Comparison of ENCODE assay signal across 10 cellular contexts in the genomic region with DNA sequence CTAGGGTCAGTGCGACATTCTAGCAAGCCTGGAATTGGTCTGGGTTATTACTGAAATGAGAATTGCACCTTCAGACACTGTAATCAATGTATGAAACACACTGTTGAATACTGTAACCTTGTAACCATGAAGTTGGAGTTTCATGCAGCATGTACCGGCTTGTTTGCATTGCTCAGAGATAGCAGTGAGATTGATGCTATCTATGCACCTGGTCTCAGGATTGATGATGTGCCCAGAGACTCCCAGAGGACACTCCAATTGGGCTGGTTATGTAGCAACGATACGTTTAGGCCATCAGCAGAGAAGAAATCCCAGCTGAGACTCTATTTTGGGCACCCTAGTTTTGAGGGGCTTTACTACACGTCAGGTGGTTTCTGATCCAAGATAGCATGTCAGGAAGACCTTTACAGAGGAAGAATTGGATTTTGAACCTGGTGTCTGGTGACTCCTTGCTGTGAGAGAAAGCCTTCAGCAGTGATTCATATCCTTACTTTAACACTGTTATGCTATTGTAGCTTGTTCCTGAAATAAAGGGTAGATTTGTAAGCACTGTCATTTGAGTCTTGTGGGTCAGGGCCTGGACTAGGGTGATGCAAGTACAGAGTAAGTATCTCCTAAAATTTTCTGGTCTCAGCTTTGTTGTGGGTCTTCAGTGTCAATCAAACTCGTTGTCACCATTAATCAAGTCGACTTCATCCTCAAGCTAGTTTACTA.
DNase-seq lines count a peak whose midpoint lies in the region; ATAC-seq and TF ChIP-seq lines count a peak whose summit lies in the region.
"Had no signal": no experiment of that assay in that cellular context is flagged by ENCODE, and none has a peak within 500 bp of the region (broad histone marks: within the 10 kb centered on the region; RNA-seq: fewer than 3 reads in every experiment).

No MANE protein-coding gene starts in this region.

- no peaks in the 10 kb centered on the region for H3K36me3 Mint-ChIP-seq in GM23338 (ENCODE audit: low read depth)

- H3K27ac Mint-ChIP-seq in GM23338: peak overlapping the region; percentile 65; the same call in 1 of the 2 replicates
- H3K27ac Mint-ChIP-seq: T-helper 17 cell had no signal

- peaks cover 31% of the 10 kb centered on the region for H3K4me1 Mint-ChIP-seq in GM23338

- H3K9me3 ChIP-seq in stomach (no peaks in the 10 kb centered on the region), upper lobe of left lung (no peaks in the 10 kb centered on the region)

- H3K4me3 Mint-ChIP-seq in GM23338: no peak overlapping the region
- H3K4me3 Mint-ChIP-seq: T-helper 17 cell had no signal

- no peak for TF ChIP-seq POLR2A in stomach (IDR thresholded peaks at IDR 0.05)
- TF ChIP-seq POLR2A in upper lobe of left lung (IDR thresholded peaks at IDR 0.05): no peak

- 65 to 79% (median 73%) methylated on average over 7 of the region's 7 CpGs for WGBS in stomach, 5 donors
- WGBS in upper lobe of left lung, 2 donors: 82 to 84% methylated on average over 5 to 7 of the region's 7 CpGs

- no peak overlapping the region; the same call in 1 of the 2 replicates for H3K4me2 ChIP-seq in GM23338

- H3K27me3 Mint-ChIP-seq in GM23338 (ENCODE audit: insufficient read depth, low read depth, poor library complexity): peaks cover 3% of the 10 kb centered on the region
- H3K27me3 Mint-ChIP-seq: T-helper 17 cell had no signal

- intact Hi-C loops in stomach (cut with DNase I; ENCODE audit: low total_unique reads): no loop called here

- H3F3A ChIP-seq in GM23338 (replicated peaks; ENCODE audit: low read depth): no peaks in the 10 kb centered on the region

- H3K27ac ChIP-seq in 22Rv1 (0 out of 2 replicates have a peak overlapping the region, but pooled peaks have one; percentile 6), GM23338 (ENCODE audit: low read depth) (peak overlapping the region; percentile 6; the same call in 1 of the 2 replicates), stomach (no peak overlapping the region), upper lobe of left lung (no peak overlapping the region)

- no peaks in the 10 kb centered on the region for H4K20me1 ChIP-seq in GM23338 (replicated peaks; ENCODE audit: insufficient read depth)

- no peak overlapping the region for H3K4me3 ChIP-seq in GM23338
- H3K4me3 ChIP-seq in fibroblast of mammary gland (ENCODE audit: control insufficient read depth, low read depth, low read length): no peak overlapping the region
- no peak overlapping the region for H3K4me3 ChIP-seq in stomach
- no peak overlapping the region for H3K4me3 ChIP-seq in upper lobe of left lung

- TF ChIP-seq CTCF in 22Rv1 (IDR thresholded peaks at IDR 0.05) (no peak), GM23338 (conservative IDR thresholded peaks at IDR 0.05; ENCODE audit: low read depth in 2 of 2) (no peak), fibroblast of mammary gland (conservative IDR thresholded peaks at IDR 0.05; ENCODE audit: control insufficient read depth, insufficient read depth, low read depth, low read length) (no peak), stomach (IDR thresholded peaks at IDR 0.05) (no peak), upper lobe of left lung (IDR thresholded peaks at IDR 0.05) (no peak)

- no peaks in the 10 kb centered on the region for H3K27me3 ChIP-seq in GM23338 (ENCODE audit: insufficient read depth)
- no peaks in the 10 kb centered on the region for H3K27me3 ChIP-seq in stomach
- H3K27me3 ChIP-seq in upper lobe of left lung: no peaks in the 10 kb centered on the region

- ATAC-seq in GM23338 (no peak), upper lobe of left lung (ENCODE audit: low FRiP score in 2 of 2) (no peak)
- ATAC-seq: T-helper 17 cell had no signal

- H2AFZ ChIP-seq in GM23338: peak overlapping the region; percentile 19; the same call in 1 of the 2 replicates

- DNase-seq in GM23338 (ENCODE audit: low spot score) (no peak), NCI-H748 (lab: John Stamatoyannopoulos, UW; ENCODE audit: unreplicated experiment) (peak; percentile 55), fibroblast of mammary gland (ENCODE audit: low read depth) (peak; percentile 6), medulla oblongata (ENCODE audit: extremely low spot score) (no peak), stomach (no peak), upper lobe of left lung (no peak), midbrain (lab: John Stamatoyannopoulos, UW) (no peak)
- DNase-seq: activated naive CD4-positive, alpha-beta T cell treated with anti-CD3 and anti-CD28 coated beads, Interleukin-2, amount 50 U/mL, for 16 hours; T-helper 17 cell had no signal

- TF ChIP-seq EP300 in stomach (IDR thresholded peaks at IDR 0.05) (no peak), upper lobe of left lung (IDR thresholded peaks at IDR 0.05) (no peak)

- no peaks in the 10 kb centered on the region for H3K36me3 ChIP-seq in GM23338 (ENCODE audit: insufficient read depth)
- no peaks in the 10 kb centered on the region for H3K36me3 ChIP-seq in stomach
- H3K36me3 ChIP-seq in upper lobe of left lung: no peaks in the 10 kb centered on the region

- H3K79me2 ChIP-seq in GM23338 (replicated peaks; ENCODE audit: insufficient read depth): no peaks in the 10 kb centered on the region

- peaks cover 47% of the 10 kb centered on the region for H3K4me1 ChIP-seq in GM23338 (ENCODE audit: insufficient read depth)
- peaks cover 0 to 13% (median 2%) of the 10 kb centered on the region in 4 donors for H3K4me1 ChIP-seq in stomach
- peaks cover 0 to 13% (median 5%) of the 10 kb centered on the region in 4 donors for H3K4me1 ChIP-seq in upper lobe of left lung

- peaks cover 3% of the 10 kb centered on the region; the same call in 2 of the 3 replicates for H3K9me3 Mint-ChIP-seq in GM23338

- H3K9me2 ChIP-seq in GM23338 (ENCODE audit: insufficient read depth): no peaks in the 10 kb centered on the region

TF ChIP-seq in GM23338, 12 proteins besides CTCF, POLR2A, EP300 and RAD21:
- TF ChIP-seq, protein P1, sequence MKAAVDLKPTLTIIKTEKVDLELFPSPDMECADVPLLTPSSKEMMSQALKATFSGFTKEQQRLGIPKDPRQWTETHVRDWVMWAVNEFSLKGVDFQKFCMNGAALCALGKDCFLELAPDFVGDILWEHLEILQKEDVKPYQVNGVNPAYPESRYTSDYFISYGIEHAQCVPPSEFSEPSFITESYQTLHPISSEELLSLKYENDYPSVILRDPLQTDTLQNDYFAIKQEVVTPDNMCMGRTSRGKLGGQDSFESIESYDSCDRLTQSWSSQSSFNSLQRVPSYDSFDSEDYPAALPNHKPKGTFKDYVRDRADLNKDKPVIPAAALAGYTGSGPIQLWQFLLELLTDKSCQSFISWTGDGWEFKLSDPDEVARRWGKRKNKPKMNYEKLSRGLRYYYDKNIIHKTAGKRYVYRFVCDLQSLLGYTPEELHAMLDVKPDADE (IDR thresholded peaks at IDR 0.05): no peak
- no peak for TF ChIP-seq STAT1 (IDR thresholded peaks at IDR 0.05; ENCODE audit: unreplicated experiment)
- no peak for TF ChIP-seq ZNF114 (CRISPR knock-in tag; IDR thresholded peaks at IDR 0.05)
- TF ChIP-seq, protein P2, sequence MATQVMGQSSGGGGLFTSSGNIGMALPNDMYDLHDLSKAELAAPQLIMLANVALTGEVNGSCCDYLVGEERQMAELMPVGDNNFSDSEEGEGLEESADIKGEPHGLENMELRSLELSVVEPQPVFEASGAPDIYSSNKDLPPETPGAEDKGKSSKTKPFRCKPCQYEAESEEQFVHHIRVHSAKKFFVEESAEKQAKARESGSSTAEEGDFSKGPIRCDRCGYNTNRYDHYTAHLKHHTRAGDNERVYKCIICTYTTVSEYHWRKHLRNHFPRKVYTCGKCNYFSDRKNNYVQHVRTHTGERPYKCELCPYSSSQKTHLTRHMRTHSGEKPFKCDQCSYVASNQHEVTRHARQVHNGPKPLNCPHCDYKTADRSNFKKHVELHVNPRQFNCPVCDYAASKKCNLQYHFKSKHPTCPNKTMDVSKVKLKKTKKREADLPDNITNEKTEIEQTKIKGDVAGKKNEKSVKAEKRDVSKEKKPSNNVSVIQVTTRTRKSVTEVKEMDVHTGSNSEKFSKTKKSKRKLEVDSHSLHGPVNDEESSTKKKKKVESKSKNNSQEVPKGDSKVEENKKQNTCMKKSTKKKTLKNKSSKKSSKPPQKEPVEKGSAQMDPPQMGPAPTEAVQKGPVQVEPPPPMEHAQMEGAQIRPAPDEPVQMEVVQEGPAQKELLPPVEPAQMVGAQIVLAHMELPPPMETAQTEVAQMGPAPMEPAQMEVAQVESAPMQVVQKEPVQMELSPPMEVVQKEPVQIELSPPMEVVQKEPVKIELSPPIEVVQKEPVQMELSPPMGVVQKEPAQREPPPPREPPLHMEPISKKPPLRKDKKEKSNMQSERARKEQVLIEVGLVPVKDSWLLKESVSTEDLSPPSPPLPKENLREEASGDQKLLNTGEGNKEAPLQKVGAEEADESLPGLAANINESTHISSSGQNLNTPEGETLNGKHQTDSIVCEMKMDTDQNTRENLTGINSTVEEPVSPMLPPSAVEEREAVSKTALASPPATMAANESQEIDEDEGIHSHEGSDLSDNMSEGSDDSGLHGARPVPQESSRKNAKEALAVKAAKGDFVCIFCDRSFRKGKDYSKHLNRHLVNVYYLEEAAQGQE (IDR thresholded peaks at IDR 0.05; ENCODE audit: unreplicated experiment): no peak
- no peak for TF ChIP-seq ZNF331 (CRISPR knock-in tag; IDR thresholded peaks at IDR 0.05; ENCODE audit: low read depth)
- TF ChIP-seq POLR2AphosphoS5 (IDR thresholded peaks at IDR 0.05; ENCODE audit: low read depth): no peak
- no peak for TF ChIP-seq EZH2 (IDR thresholded peaks at IDR 0.05; ENCODE audit: low read depth, unreplicated experiment)
- TF ChIP-seq EZH2phosphoT487 (IDR thresholded peaks at IDR 0.05; ENCODE audit: unreplicated experiment): no peak
- TF ChIP-seq CREB1 (CRISPR knock-in tag; IDR thresholded peaks at IDR 0.05; ENCODE audit: low read depth): no peak
TF ChIP-seq in GM23338: peak in this region for 0.

Comparison
In these comparisons a context has a peak if more than half of its experiments do, and no peak if none do; other contexts are left out.
1. H3K27ac ChIP-seq: peak in 22Rv1 (single experiment) and GM23338 (single experiment); none in stomach (0 of 5) and upper lobe of left lung (0 of 4).
2. DNase-seq: peak in NCI-H748 (single experiment) and fibroblast of mammary gland (single experiment); none in GM23338 (single experiment), medulla oblongata (single experiment), stomach (single experiment), upper lobe of left lung (0 of 2) and midbrain (single experiment).